ENCODE assay signal across 16 cellular contexts in genomic region chr2:44596537-44597320, GRCh38.
DNase-seq lines count a peak whose midpoint lies in the region; ATAC-seq and TF ChIP-seq lines count a peak whose summit lies in the region.
"Had no signal": no experiment of that assay in that cellular context is flagged by ENCODE, and none has a peak within 500 bp of the region (broad histone marks: within the 10 kb centered on the region; RNA-seq: fewer than 3 reads in every experiment).

No MANE protein-coding gene starts in this region.

- TF ChIP-seq CTCF in GM13977 (IDR thresholded peaks at IDR 0.05; ENCODE audit: extremely low read depth, insufficient read depth, missing control alignments) (no peak), transverse colon (IDR thresholded peaks at IDR 0.05) (no peak), psoas muscle (IDR thresholded peaks at IDR 0.05) (no peak)

- H3K9me3 Mint-ChIP-seq in memory B cell, result no peaks in the 10 kb centered on the region

- H3K9me3 ChIP-seq in Karpas-422 (ENCODE audit: low read length), result no peaks in the 10 kb centered on the region
- no peaks in the 10 kb centered on the region for H3K9me3 ChIP-seq in transverse colon
- no peaks in the 10 kb centered on the region for H3K9me3 ChIP-seq in psoas muscle
- H3K9me3 ChIP-seq: neutrophil had no signal

- peaks cover 1% of the 10 kb centered on the region for H3K36me3 Mint-ChIP-seq in memory B cell

- H3K27ac Mint-ChIP-seq in memory B cell, result peak overlapping the region; percentile 50
- H3K27ac Mint-ChIP-seq: GM23338, T-helper 17 cell had no signal

- H3K4me1 ChIP-seq in Karpas-422 (ENCODE audit: low read length), result no peaks in the 10 kb centered on the region; the same call in 1 of the 2 replicates
- H3K4me1 ChIP-seq in transverse colon, result no peaks in the 10 kb centered on the region
- peaks cover 6% of the 10 kb centered on the region for H3K4me1 ChIP-seq in psoas muscle

- H4K20me1 ChIP-seq in Karpas-422 (ENCODE audit: insufficient read depth, low read depth, low read length), result no peaks in the 10 kb centered on the region

- intact Hi-C loops in transverse colon (cut with DNase I; ENCODE audit: low total_unique reads) (no loop called here), psoas muscle (cut with DNase I) (no loop called here)

- H3K27me3 Mint-ChIP-seq in memory B cell, result no peaks in the 10 kb centered on the region
- H3K27me3 Mint-ChIP-seq: T-helper 17 cell had no signal

- H3K4me3 Mint-ChIP-seq in memory B cell, result no peak overlapping the region
- H3K4me3 Mint-ChIP-seq: GM23338, T-helper 17 cell had no signal

- H3K79me2 ChIP-seq in Karpas-422 (ENCODE audit: low read length), result no peaks in the 10 kb centered on the region

- H3K9ac ChIP-seq in Karpas-422 (ENCODE audit: low read length), result no peak overlapping the region

- H3K9me2 ChIP-seq in Karpas-422 (replicated peaks; ENCODE audit: insufficient read depth, low read length), result no peaks in the 10 kb centered on the region

- WGBS in transverse colon (ENCODE audit: low coverage in 1 of 2), 2 donors, result 77 to 86% methylated on average over 4 to 5 of the region's 5 CpGs
- 53 to 61% (median 57%) methylated on average over 5 of the region's 5 CpGs for WGBS in psoas muscle, 3 donors

- no peak for TF ChIP-seq EP300 in transverse colon (IDR thresholded peaks at IDR 0.05; ENCODE audit: low read depth)

- ATAC-seq in GM21381 (IDR thresholded peaks at IDR 0.05; ENCODE audit: unreplicated experiment) (peak; percentile 70), memory B cell (ENCODE audit: low read depth) (peak; percentile 19), GM21723 (IDR thresholded peaks at IDR 0.05; ENCODE audit: unreplicated experiment) (no peak), GM19023 (IDR thresholded peaks at IDR 0.05; ENCODE audit: unreplicated experiment) (no peak), psoas muscle (no peak)
- ATAC-seq: GM23338, T-helper 17 cell had no signal

- H3K4me3 ChIP-seq in Karpas-422 (ENCODE audit: low read length) (no peak overlapping the region), transverse colon (no peak overlapping the region), psoas muscle (no peak overlapping the region)
- H3K4me3 ChIP-seq: cardiac muscle cell, GM23338 had no signal

- DNase-seq in GM13977 (ENCODE audit: low spot score) (peak; percentile 72), Karpas-422 (peak; percentile 38), memory B cell (ENCODE audit: low spot score in 2 of 2) (no peak), transverse colon (no peak), psoas muscle (no peak)
- DNase-seq: islet precursor cell, midbrain, NCI-H1930, NCI-H526 treated with DMSO at 0.1 percent for 48 hours, T-helper 17 cell had no signal

- no peak overlapping the region for H3K27ac ChIP-seq in Karpas-422 (ENCODE audit: low read length)
- H3K27ac ChIP-seq in transverse colon, result no peak overlapping the region
- no peak overlapping the region for H3K27ac ChIP-seq in psoas muscle
- H3K27ac ChIP-seq: cardiac muscle cell, neutrophil had no signal

- H3K36me3 ChIP-seq in Karpas-422 (ENCODE audit: insufficient read depth, low read length) (no peaks in the 10 kb centered on the region), transverse colon (no peaks in the 10 kb centered on the region), psoas muscle (ENCODE audit: insufficient read depth in 1 of 2, low read depth in 1 of 2) (no peaks in the 10 kb centered on the region)
- H3K36me3 ChIP-seq: cardiac muscle cell, neutrophil had no signal

- TF ChIP-seq POLR2A in transverse colon (IDR thresholded peaks at IDR 0.05), result no peak

- H2AFZ ChIP-seq in Karpas-422 (ENCODE audit: low read length), result no peak overlapping the region
- H2AFZ ChIP-seq: GM23338 had no signal

- no peaks in the 10 kb centered on the region for H3K27me3 ChIP-seq in Karpas-422 (ENCODE audit: low read length)
- no peaks in the 10 kb centered on the region for H3K27me3 ChIP-seq in transverse colon
- no peaks in the 10 kb centered on the region for H3K27me3 ChIP-seq in psoas muscle (ENCODE audit: insufficient read depth in 3 of 3, low read length in 2 of 3)
- H3K27me3 ChIP-seq: cardiac muscle cell, neutrophil had no signal

- in situ Hi-C loops in GM13977 (cut with MboI; ENCODE audit: low pct_unique_long_range_greater_than_20kb, low sequenced_read_pairs, unreplicated experiment), result no loop called here
- in situ Hi-C loops in transverse colon (cut with MboI; ENCODE audit: low pct_ligation_motif_present in 1 of 4, low pct_unique_long_range_greater_than_20kb in 1 of 4, low sequenced_read_pairs in 3 of 4), result no loop called here

- peaks cover 3% of the 10 kb centered on the region for H3K4me1 Mint-ChIP-seq in memory B cell
- H3K4me1 Mint-ChIP-seq: GM23338, T-helper 17 cell had no signal

- no peak overlapping the region for H3K4me2 ChIP-seq in Karpas-422 (ENCODE audit: low read depth, low read length, poor library complexity, severe bottlenecking)
- H3K4me2 ChIP-seq: GM23338 had no signal

Comparison
In these comparisons a context has a peak if more than half of its experiments do, and no peak if none do; other contexts are left out.
1. DNase-seq: peak in GM13977 (single experiment) and Karpas-422 (single experiment); none in memory B cell (0 of 2), transverse colon (single experiment) and psoas muscle (0 of 2).
2. ATAC-seq: peak in GM21381 (single experiment) and memory B cell (single experiment); none in GM21723 (single experiment), GM19023 (single experiment) and psoas muscle (0 of 4).